ENCODE assay signal across 2 cellular contexts in the genomic region with DNA sequence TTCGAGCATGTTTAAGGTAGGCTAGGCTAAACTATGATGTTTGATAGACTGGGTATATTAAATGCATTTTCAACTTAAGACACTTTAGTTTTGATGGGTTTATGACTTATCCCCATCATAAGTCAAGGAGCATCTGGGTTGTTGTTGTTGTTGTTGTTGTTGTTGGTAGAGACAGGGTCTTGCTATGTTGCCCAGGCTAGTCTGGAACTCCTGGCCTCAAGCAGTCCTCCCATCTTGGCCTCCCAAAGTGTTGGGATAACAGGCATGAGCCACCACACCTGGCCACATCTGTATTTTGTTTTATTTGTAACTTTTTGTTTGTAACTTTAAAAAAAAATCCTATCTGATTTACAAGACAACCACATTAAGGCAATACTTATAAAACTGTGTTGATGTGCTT.
TF ChIP-seq lines count a peak whose summit lies in the region.

No MANE protein-coding gene starts in this region.

TF ChIP-seq in HEK293, 187 proteins besides CTCF, POLR2A, EP300 and RAD21:
- no peak for TF ChIP-seq ZNF558 (tag by site-specific recombination; IDR thresholded peaks at IDR 0.05)
- no peak for TF ChIP-seq ZBTB8A (tag by site-specific recombination; IDR thresholded peaks at IDR 0.05)
- TF ChIP-seq, protein P1, sequence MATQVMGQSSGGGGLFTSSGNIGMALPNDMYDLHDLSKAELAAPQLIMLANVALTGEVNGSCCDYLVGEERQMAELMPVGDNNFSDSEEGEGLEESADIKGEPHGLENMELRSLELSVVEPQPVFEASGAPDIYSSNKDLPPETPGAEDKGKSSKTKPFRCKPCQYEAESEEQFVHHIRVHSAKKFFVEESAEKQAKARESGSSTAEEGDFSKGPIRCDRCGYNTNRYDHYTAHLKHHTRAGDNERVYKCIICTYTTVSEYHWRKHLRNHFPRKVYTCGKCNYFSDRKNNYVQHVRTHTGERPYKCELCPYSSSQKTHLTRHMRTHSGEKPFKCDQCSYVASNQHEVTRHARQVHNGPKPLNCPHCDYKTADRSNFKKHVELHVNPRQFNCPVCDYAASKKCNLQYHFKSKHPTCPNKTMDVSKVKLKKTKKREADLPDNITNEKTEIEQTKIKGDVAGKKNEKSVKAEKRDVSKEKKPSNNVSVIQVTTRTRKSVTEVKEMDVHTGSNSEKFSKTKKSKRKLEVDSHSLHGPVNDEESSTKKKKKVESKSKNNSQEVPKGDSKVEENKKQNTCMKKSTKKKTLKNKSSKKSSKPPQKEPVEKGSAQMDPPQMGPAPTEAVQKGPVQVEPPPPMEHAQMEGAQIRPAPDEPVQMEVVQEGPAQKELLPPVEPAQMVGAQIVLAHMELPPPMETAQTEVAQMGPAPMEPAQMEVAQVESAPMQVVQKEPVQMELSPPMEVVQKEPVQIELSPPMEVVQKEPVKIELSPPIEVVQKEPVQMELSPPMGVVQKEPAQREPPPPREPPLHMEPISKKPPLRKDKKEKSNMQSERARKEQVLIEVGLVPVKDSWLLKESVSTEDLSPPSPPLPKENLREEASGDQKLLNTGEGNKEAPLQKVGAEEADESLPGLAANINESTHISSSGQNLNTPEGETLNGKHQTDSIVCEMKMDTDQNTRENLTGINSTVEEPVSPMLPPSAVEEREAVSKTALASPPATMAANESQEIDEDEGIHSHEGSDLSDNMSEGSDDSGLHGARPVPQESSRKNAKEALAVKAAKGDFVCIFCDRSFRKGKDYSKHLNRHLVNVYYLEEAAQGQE (tag by site-specific recombination; IDR thresholded peaks at IDR 0.05), result no peak
- TF ChIP-seq ZNF121 (tag by site-specific recombination; IDR thresholded peaks at IDR 0.05), result peak; percentile 50
- no peak for TF ChIP-seq OSR2 (tag by site-specific recombination; IDR thresholded peaks at IDR 0.05)
- no peak for TF ChIP-seq ZNF530 (tag by site-specific recombination; IDR thresholded peaks at IDR 0.05; ENCODE audit: low read depth)
TF ChIP-seq in HEK293: peak in this region for 1.

TF ChIP-seq in K562, 482 proteins besides CTCF, POLR2A, EP300 and RAD21:
- TF ChIP-seq, protein P2, sequence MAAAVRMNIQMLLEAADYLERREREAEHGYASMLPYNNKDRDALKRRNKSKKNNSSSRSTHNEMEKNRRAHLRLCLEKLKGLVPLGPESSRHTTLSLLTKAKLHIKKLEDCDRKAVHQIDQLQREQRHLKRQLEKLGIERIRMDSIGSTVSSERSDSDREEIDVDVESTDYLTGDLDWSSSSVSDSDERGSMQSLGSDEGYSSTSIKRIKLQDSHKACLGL (CRISPR knock-in tag; IDR thresholded peaks at IDR 0.05; ENCODE audit: borderline replicate concordance, poor library complexity, severe bottlenecking), result no peak
- TF ChIP-seq CHD4 (IDR thresholded peaks at IDR 0.05; ENCODE audit: insufficient read depth, insufficient replicate concordance, low read depth, low read length, poor library complexity, severe bottlenecking), result no peak
- no peak for TF ChIP-seq ZNF140 (CRISPR knock-in tag; IDR thresholded peaks at IDR 0.05)
- TF ChIP-seq ZNF121 (CRISPR knock-in tag; conservative IDR thresholded peaks at IDR 0.05), result 0 out of 2 replicates have a peak, but pooled peaks have one; percentile 24
- no peak for TF ChIP-seq HNRNPLL (IDR thresholded peaks at IDR 0.05; ENCODE audit: low read depth, low read length, poor library complexity, severe bottlenecking)
- no peak for TF ChIP-seq SIX5 (IDR thresholded peaks at IDR 0.05; ENCODE audit: borderline replicate concordance in 1 of 2, insufficient read depth in 1 of 2, low read depth in 1 of 2, low read length in 2 of 2)
